10 cellular contexts compared by ENCODE assay signal in the genomic region with DNA sequence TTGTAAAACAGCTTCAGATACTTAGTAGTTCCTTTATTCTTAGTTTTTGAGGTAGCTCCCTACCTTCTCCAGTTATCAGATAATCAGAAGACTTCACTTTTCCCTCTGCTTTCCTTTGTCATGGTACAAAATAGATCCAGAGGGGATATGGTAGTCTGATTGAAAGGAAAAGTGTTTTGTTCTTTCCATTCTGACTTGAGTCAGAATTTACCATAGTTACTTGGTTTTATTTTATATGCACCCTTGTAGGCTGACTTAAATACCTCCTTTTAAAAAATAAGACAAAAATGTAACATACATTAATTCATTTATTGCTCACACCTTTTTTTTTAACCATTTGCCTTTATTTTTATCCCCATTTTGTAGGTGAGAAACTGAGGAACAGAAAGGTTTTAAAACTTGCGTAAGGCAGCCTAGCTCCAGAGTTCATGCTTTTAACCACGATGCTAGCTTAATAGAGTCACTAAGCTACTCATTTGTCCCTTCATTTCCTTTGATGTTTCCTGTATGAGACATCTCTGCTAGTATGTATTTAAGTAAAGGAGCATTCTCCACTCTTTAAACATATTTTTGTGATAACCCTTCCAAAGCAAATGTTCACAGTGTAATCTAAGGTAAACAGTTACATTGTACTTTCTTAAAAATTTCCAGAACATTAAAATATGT.
DNase-seq lines count a peak whose midpoint lies in the region; ATAC-seq and TF ChIP-seq lines count a peak whose summit lies in the region.
"Had no signal": no experiment of that assay in that cellular context is flagged by ENCODE, and none has a peak within 500 bp of the region (broad histone marks: within the 10 kb centered on the region; RNA-seq: fewer than 3 reads in every experiment).

No MANE protein-coding gene starts in this region.

- no peaks in the 10 kb centered on the region for H3K27me3 Mint-ChIP-seq in natural killer cell treated with Interleukin-12 subunit alpha and Interleukin-12 subunit beta and Interleukin-15 and Interleukin-18, amount 100 ng/mL, for 72 hours
- H3K27me3 Mint-ChIP-seq: naive thymus-derived CD8-positive, alpha-beta T cell had no signal

- TF ChIP-seq CTCF in A673 (conservative IDR thresholded peaks at IDR 0.05; ENCODE audit: low read depth, low read length) (no peak), LNCaP clone FGC (IDR thresholded peaks at IDR 0.05; ENCODE audit: control insufficient read depth, extremely low read depth, insufficient read depth) (no peak), choroid plexus epithelial cell (conservative IDR thresholded peaks at IDR 0.05; ENCODE audit: low read depth, low read length) (no peak)

- no peak overlapping the region for H3K4me3 Mint-ChIP-seq in natural killer cell treated with Interleukin-12 subunit alpha and Interleukin-12 subunit beta and Interleukin-15 and Interleukin-18, amount 100 ng/mL, for 72 hours

- no peaks in the 10 kb centered on the region for H3K9me3 Mint-ChIP-seq in natural killer cell treated with Interleukin-12 subunit alpha and Interleukin-12 subunit beta and Interleukin-15 and Interleukin-18, amount 100 ng/mL, for 72 hours
- H3K9me3 Mint-ChIP-seq: naive thymus-derived CD8-positive, alpha-beta T cell had no signal

- ATAC-seq in natural killer cell treated with Interleukin-12 subunit alpha and Interleukin-12 subunit beta and Interleukin-15 and Interleukin-18, amount 100 ng/mL, for 72 hours: peak; percentile 80 to 88
- ATAC-seq in GM19455 (IDR thresholded peaks at IDR 0.05; ENCODE audit: unreplicated experiment): no peak
- ATAC-seq: naive thymus-derived CD8-positive, alpha-beta T cell had no signal

- H3K9me3 ChIP-seq in A673 (ENCODE audit: low read depth, low read length, poor library complexity, severe bottlenecking): no peaks in the 10 kb centered on the region

- BruUV-seq in A673 (replicated peaks; lab: Mats Ljungman, UMichigan): no TSS peak

- DNase-seq in A673 (ENCODE audit: low spot score) (peak; percentile 29), LNCaP clone FGC (ENCODE audit: low read depth) (peak; percentile 18), choroid plexus epithelial cell (ENCODE audit: low read depth) (peak; percentile 38), cerebellar nuclear complex (lab: John Stamatoyannopoulos, UW) (no peak), HK-2 (ENCODE audit: unreplicated experiment) (no peak)
- no peak for DNase-seq in natural killer cell treated with Interleukin-12 subunit alpha and Interleukin-12 subunit beta and Interleukin-15 and Interleukin-18, amount 100 ng/mL, for 72 hours (ENCODE audit: low spot score)
- no peak for DNase-seq in activated effector memory CD4-positive, alpha-beta T cell treated with anti-CD3 and anti-CD28 coated beads, Interleukin-2, amount 50 U/mL, for 16 hours
- DNase-seq: naive thymus-derived CD8-positive, alpha-beta T cell; NCI-H524 treated with DMSO at 0.1 percent for 48 hours had no signal

- H3K4me3 ChIP-seq in A673 (ENCODE audit: low read depth, low read length, poor library complexity, severe bottlenecking): no peak overlapping the region
- no peak overlapping the region for H3K4me3 ChIP-seq in LNCaP clone FGC (ENCODE audit: low read depth, low read length)
- no peak overlapping the region for H3K4me3 ChIP-seq in choroid plexus epithelial cell (ENCODE audit: low read depth, low read length)

- H3K27me3 ChIP-seq in A673 (replicated peaks; ENCODE audit: insufficient read depth, low read depth, low read length, poor library complexity): no peaks in the 10 kb centered on the region

- H3K4me1 Mint-ChIP-seq in natural killer cell treated with Interleukin-12 subunit alpha and Interleukin-12 subunit beta and Interleukin-15 and Interleukin-18, amount 100 ng/mL, for 72 hours (ENCODE audit: low read depth in 2 of 2): peaks cover 26 to 35% of the 10 kb centered on the region in 2 donors

- H3K36me3 ChIP-seq in A673 (ENCODE audit: insufficient read depth, low read length, poor library complexity, severe bottlenecking): no peaks in the 10 kb centered on the region

- peaks cover 5% of the 10 kb centered on the region for H3K36me3 Mint-ChIP-seq in natural killer cell treated with Interleukin-12 subunit alpha and Interleukin-12 subunit beta and Interleukin-15 and Interleukin-18, amount 100 ng/mL, for 72 hours

- no peak overlapping the region for H3K27ac Mint-ChIP-seq in natural killer cell treated with Interleukin-12 subunit alpha and Interleukin-12 subunit beta and Interleukin-15 and Interleukin-18, amount 100 ng/mL, for 72 hours

- H3K4me1 ChIP-seq in A673 (ENCODE audit: insufficient read depth, low read length, poor library complexity, severe bottlenecking): peaks cover 12% of the 10 kb centered on the region

- CTCF ChIA-PET in A673 (lab: Charles Lee): no interaction called here

- POLR2A ChIA-PET in A673 (lab: Charles Lee; ENCODE audit: low non-redundant PET): no interaction called here

- intact Hi-C loops in A673 (cut with micrococcal nuclease; ENCODE audit: unreplicated experiment): no loop called here

- no peak overlapping the region for H3K27ac ChIP-seq in A673 (ENCODE audit: low read depth, low read length, poor library complexity, severe bottlenecking)

Comparison
In these comparisons a context has a peak if more than half of its experiments do, and no peak if none do; other contexts are left out.
1. DNase-seq: peak in A673 (single experiment), LNCaP clone FGC (single experiment) and choroid plexus epithelial cell (single experiment); none in natural killer cell treated with Interleukin-12 subunit alpha and Interleukin-12 subunit beta and Interleukin-15 and Interleukin-18, amount 100 ng/mL, for 72 hours (single experiment), activated effector memory CD4-positive, alpha-beta T cell treated with anti-CD3 and anti-CD28 coated beads, Interleukin-2, amount 50 U/mL, for 16 hours (single experiment), cerebellar nuclear complex (0 of 2) and HK-2 (single experiment).